In the genomic region with DNA sequence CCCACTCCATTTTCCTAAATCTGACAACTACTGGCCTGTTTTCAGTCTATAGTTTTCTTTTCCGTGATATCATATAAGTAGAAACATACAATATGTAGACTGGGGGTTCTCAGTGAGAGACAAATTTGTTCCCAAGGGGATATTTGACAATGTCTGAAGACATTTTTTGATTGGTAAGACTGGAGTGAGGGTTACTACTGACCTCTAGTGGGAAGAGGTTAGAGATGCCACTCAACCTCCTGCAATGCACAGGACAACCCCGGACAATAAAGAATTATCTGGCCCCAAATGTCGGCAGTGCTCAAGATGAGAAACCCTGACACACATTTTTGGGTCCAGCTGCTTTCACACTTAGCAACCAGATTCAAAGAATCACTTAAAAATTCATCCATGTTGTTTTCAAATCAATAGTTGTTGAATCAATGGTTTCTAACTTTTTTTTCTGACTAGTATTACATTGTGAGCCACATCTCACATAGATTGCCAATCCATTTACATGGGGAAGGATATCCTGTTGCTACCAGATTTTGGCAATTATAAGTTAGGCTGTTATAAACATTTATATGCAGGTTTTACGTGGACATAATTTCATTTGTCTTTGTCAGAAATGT, we compare ENCODE assay signal across 1 cellular context.
TF ChIP-seq lines count a peak whose summit lies in the region.

No MANE protein-coding gene starts in this region.

TF ChIP-seq in WTC11, 78 proteins besides CTCF, POLR2A, EP300 and RAD21 (continued from another document):
- TF ChIP-seq, protein P1, sequence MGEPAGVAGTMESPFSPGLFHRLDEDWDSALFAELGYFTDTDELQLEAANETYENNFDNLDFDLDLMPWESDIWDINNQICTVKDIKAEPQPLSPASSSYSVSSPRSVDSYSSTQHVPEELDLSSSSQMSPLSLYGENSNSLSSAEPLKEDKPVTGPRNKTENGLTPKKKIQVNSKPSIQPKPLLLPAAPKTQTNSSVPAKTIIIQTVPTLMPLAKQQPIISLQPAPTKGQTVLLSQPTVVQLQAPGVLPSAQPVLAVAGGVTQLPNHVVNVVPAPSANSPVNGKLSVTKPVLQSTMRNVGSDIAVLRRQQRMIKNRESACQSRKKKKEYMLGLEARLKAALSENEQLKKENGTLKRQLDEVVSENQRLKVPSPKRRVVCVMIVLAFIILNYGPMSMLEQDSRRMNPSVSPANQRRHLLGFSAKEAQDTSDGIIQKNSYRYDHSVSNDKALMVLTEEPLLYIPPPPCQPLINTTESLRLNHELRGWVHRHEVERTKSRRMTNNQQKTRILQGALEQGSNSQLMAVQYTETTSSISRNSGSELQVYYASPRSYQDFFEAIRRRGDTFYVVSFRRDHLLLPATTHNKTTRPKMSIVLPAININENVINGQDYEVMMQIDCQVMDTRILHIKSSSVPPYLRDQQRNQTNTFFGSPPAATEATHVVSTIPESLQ (CRISPR knock-in tag; IDR thresholded peaks at IDR 0.05), result no peak
